In genomic region chr7:144777005-144777814, GRCh38 we compare ENCODE assay signal across 20 cellular contexts. TPM values are rescaled to one million over a fixed set of nuclear protein-coding genes. Genes with fewer than 3 reads are reported as not detected.
DNase-seq lines count a peak whose midpoint lies in the region; ATAC-seq and TF ChIP-seq lines count a peak whose summit lies in the region.
"Had no signal": no experiment of that assay in that cellular context is flagged by ENCODE, and none has a peak within 500 bp of the region (broad histone marks: within the 10 kb centered on the region; RNA-seq: fewer than 3 reads in every experiment).

No MANE protein-coding gene starts in this region.

- DNase-seq in activated CD4-positive, alpha-beta T cell treated with anti-CD3 and anti-CD28 coated beads for 36 hours, result no peak
- DNase-seq in activated CD4-positive, alpha-beta T cell treated with anti-CD3 and anti-CD28 coated beads, Interleukin-2, amount 10 ng/mL, durations not matched to agents 7 days and 5 days, result no peak
- DNase-seq in left kidney (ENCODE audit: low read depth, low spot score), result peak; percentile 24
- DNase-seq in transverse colon, result peak; percentile 17
- DNase-seq in DMS 273 (lab: John Stamatoyannopoulos, UW; ENCODE audit: unreplicated experiment), result no peak
- no peak for DNase-seq in retina
- DNase-seq: COR-L47; DMS53; GM23248; NCI-H2107; NCI-H226; NCI-H526; NK-92 treated with Interleukin-12 subunit alpha and Interleukin-12 subunit beta, amount 100 ng/mL, for 24 hours; OCI-M1; RPMI8226 had no signal

- no peaks in the 10 kb centered on the region for H3K36me3 ChIP-seq in transverse colon
- H3K36me3 ChIP-seq: BLaER1 treated with 17β-estradiol and CSF1 and Interleukin-3, amounts not matched to agents 10 nM and 100 nM had no signal

- H3K4me3 Mint-ChIP-seq in activated CD4-positive, alpha-beta T cell treated with anti-CD3 and anti-CD28 coated beads for 36 hours, result no peak overlapping the region
- no peak overlapping the region for H3K4me3 Mint-ChIP-seq in activated CD4-positive, alpha-beta T cell treated with anti-CD3 and anti-CD28 coated beads, Interleukin-2, amount 10 ng/mL, durations not matched to agents 7 days and 5 days

- H3K27ac Mint-ChIP-seq in activated CD4-positive, alpha-beta T cell treated with anti-CD3 and anti-CD28 coated beads for 36 hours, result no peak overlapping the region
- no peak overlapping the region for H3K27ac Mint-ChIP-seq in activated CD4-positive, alpha-beta T cell treated with anti-CD3 and anti-CD28 coated beads, Interleukin-2, amount 10 ng/mL, durations not matched to agents 7 days and 5 days

- H3K27me3 ChIP-seq in transverse colon, result no peaks in the 10 kb centered on the region
- H3K27me3 ChIP-seq: BLaER1 treated with 17β-estradiol and CSF1 and Interleukin-3, amounts not matched to agents 10 nM and 100 nM had no signal

- no peak for TF ChIP-seq CTCF in transverse colon (IDR thresholded peaks at IDR 0.05)

- ATAC-seq in activated CD4-positive, alpha-beta T cell treated with anti-CD3 and anti-CD28 coated beads for 36 hours, result peak; percentile 42
- peak; percentile 59 for ATAC-seq in HG03159 (IDR thresholded peaks at IDR 0.05; ENCODE audit: unreplicated experiment)
- ATAC-seq in HG03097 (IDR thresholded peaks at IDR 0.05; ENCODE audit: low FRiP score, unreplicated experiment), result no peak
- ATAC-seq: HCT116, K562 had no signal

- H3K27me3 Mint-ChIP-seq in activated CD4-positive, alpha-beta T cell treated with anti-CD3 and anti-CD28 coated beads for 36 hours, result no peaks in the 10 kb centered on the region
- H3K27me3 Mint-ChIP-seq in activated CD4-positive, alpha-beta T cell treated with anti-CD3 and anti-CD28 coated beads, Interleukin-2, amount 10 ng/mL, durations not matched to agents 7 days and 5 days, result no peaks in the 10 kb centered on the region

- H3K4me1 Mint-ChIP-seq in activated CD4-positive, alpha-beta T cell treated with anti-CD3 and anti-CD28 coated beads for 36 hours, result peaks cover 35% of the 10 kb centered on the region
- H3K4me1 Mint-ChIP-seq in activated CD4-positive, alpha-beta T cell treated with anti-CD3 and anti-CD28 coated beads, Interleukin-2, amount 10 ng/mL, durations not matched to agents 7 days and 5 days, result peaks cover 17% of the 10 kb centered on the region

- TF ChIP-seq EP300 in transverse colon (IDR thresholded peaks at IDR 0.05; ENCODE audit: low read depth), result no peak

- no peaks in the 10 kb centered on the region for H3K9me3 ChIP-seq in transverse colon
- H3K9me3 ChIP-seq: BLaER1 treated with 17β-estradiol and CSF1 and Interleukin-3, amounts not matched to agents 10 nM and 100 nM had no signal

- no peak for TF ChIP-seq POLR2A in transverse colon (IDR thresholded peaks at IDR 0.05)

- POLR2A ChIA-PET in activated CD4-positive, alpha-beta T cell treated with anti-CD3 and anti-CD28 coated beads for 36 hours (lab: Charles Lee), result no interaction called here
- POLR2A ChIA-PET in activated CD4-positive, alpha-beta T cell treated with anti-CD3 and anti-CD28 coated beads, Interleukin-2, amount 10 ng/mL, durations not matched to agents 7 days and 5 days (lab: Charles Lee), result no interaction called here

- H3K36me3 Mint-ChIP-seq in activated CD4-positive, alpha-beta T cell treated with anti-CD3 and anti-CD28 coated beads for 36 hours (ENCODE audit: low read depth), result no peaks in the 10 kb centered on the region
- no peaks in the 10 kb centered on the region for H3K36me3 Mint-ChIP-seq in activated CD4-positive, alpha-beta T cell treated with anti-CD3 and anti-CD28 coated beads, Interleukin-2, amount 10 ng/mL, durations not matched to agents 7 days and 5 days (ENCODE audit: low read depth)

- in situ Hi-C loops in transverse colon (cut with MboI; ENCODE audit: low pct_ligation_motif_present in 1 of 4, low pct_unique_long_range_greater_than_20kb in 1 of 4, low sequenced_read_pairs in 3 of 4), result no loop called here

- peaks cover 0 to 8% (median 0%) of the 10 kb centered on the region in 4 donors for H3K4me1 ChIP-seq in transverse colon
- H3K4me1 ChIP-seq: BLaER1 treated with 17β-estradiol and CSF1 and Interleukin-3, amounts not matched to agents 10 nM and 100 nM had no signal

- H3K9me3 Mint-ChIP-seq in activated CD4-positive, alpha-beta T cell treated with anti-CD3 and anti-CD28 coated beads for 36 hours (ENCODE audit: low read depth), result no peaks in the 10 kb centered on the region
- H3K9me3 Mint-ChIP-seq in activated CD4-positive, alpha-beta T cell treated with anti-CD3 and anti-CD28 coated beads, Interleukin-2, amount 10 ng/mL, durations not matched to agents 7 days and 5 days, result peaks cover 6% of the 10 kb centered on the region

- 61 to 66% methylated on average over 3 of the region's 3 CpGs for WGBS in transverse colon (ENCODE audit: low coverage in 1 of 2), 2 donors

- no peak overlapping the region for H3K27ac ChIP-seq in transverse colon
- H3K27ac ChIP-seq: BLaER1 treated with 17β-estradiol and CSF1 and Interleukin-3, amounts not matched to agents 10 nM and 100 nM; GM23248 had no signal

- no peak overlapping the region for H3K4me3 ChIP-seq in transverse colon
- H3K4me3 ChIP-seq: BLaER1 treated with 17β-estradiol and CSF1 and Interleukin-3, amounts not matched to agents 10 nM and 100 nM; GM23248; K562 had no signal

- intact Hi-C loops in activated CD4-positive, alpha-beta T cell treated with anti-CD3 and anti-CD28 coated beads for 36 hours (cut with DNase I, micrococcal nuclease), result no loop called here
- intact Hi-C loops in transverse colon (cut with DNase I; ENCODE audit: low total_unique reads), result no loop called here

- CTCF ChIA-PET in activated CD4-positive, alpha-beta T cell treated with anti-CD3 and anti-CD28 coated beads for 36 hours (lab: Charles Lee), result no interaction called here
- CTCF ChIA-PET in activated CD4-positive, alpha-beta T cell treated with anti-CD3 and anti-CD28 coated beads, Interleukin-2, amount 10 ng/mL, durations not matched to agents 7 days and 5 days (lab: Charles Lee), result no interaction called here

RNA-seq across cellular contexts. Expression of gene TPK1, which starts 58.6 kb away (rescaled TPM):
- total RNA-seq in activated CD4-positive, alpha-beta T cell treated with anti-CD3 and anti-CD28 coated beads for 36 hours, result 10 to 100 TPM; 16.5 to 16.6 TPM
- 10 to 100 TPM; 11.8 to 13.2 TPM for total RNA-seq in activated CD4-positive, alpha-beta T cell treated with anti-CD3 and anti-CD28 coated beads, Interleukin-2, amount 10 ng/mL, durations not matched to agents 7 days and 5 days
- 10 to 100 TPM in 3 of 4 donors, 1 to 10 TPM in 1; 1.4 to 17.3 (median 14.6) TPM for total RNA-seq in transverse colon

Comparison
In these comparisons a context has a peak if more than half of its experiments do, and no peak if none do; other contexts are left out.
1. DNase-seq: peak in left kidney (single experiment) and transverse colon (single experiment); none in activated CD4-positive, alpha-beta T cell treated with anti-CD3 and anti-CD28 coated beads for 36 hours (single experiment), activated CD4-positive, alpha-beta T cell treated with anti-CD3 and anti-CD28 coated beads, Interleukin-2, amount 10 ng/mL, durations not matched to agents 7 days and 5 days (single experiment), DMS 273 (single experiment) and retina (single experiment).